In the genomic region with DNA sequence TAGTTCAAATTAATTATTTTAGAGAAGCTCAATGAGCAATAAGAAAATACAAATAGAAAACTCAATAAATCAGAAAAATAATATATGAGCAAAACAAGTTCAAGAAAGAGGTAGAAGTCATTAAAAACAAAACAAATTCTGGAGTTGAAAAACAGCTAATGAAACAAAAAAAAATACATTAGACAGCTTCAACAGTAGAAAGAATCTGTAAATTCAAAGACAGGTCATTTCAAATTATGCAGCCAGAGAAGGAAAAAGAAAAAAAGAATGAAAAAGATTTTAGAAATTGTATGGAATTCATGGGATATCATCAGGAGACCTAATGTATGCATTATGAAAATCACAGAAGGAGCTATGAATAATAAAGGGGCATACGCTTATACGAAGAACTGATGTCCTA, we compare ENCODE assay signal across 28 cellular contexts.
"Had no signal": no experiment of that assay in that cellular context is flagged by ENCODE, and none has a peak within 500 bp of the region (broad histone marks: within the 10 kb centered on the region; RNA-seq: fewer than 3 reads in every experiment).

No MANE protein-coding gene starts in this region.

- ATAC-seq: effector memory CD8-positive, alpha-beta T cell; esophagus mucosa; foreskin keratinocyte; gastrocnemius medialis; gastroesophageal sphincter; heart left ventricle; heart right ventricle had no signal

- H3K27me3 ChIP-seq: colonic mucosa, esophagus muscularis mucosa, esophagus squamous epithelium, foreskin keratinocyte, gastrocnemius medialis, gastroesophageal sphincter, heart left ventricle, heart right ventricle had no signal

- H3K27ac ChIP-seq: colonic mucosa, coronary artery, dorsolateral prefrontal cortex, epithelial cell of prostate, esophagus muscularis mucosa, esophagus squamous epithelium, foreskin keratinocyte, gastrocnemius medialis, gastroesophageal sphincter, heart left ventricle, heart right ventricle had no signal

- H3K4me1 ChIP-seq: colonic mucosa, esophagus muscularis mucosa, esophagus squamous epithelium, foreskin keratinocyte, gastrocnemius medialis, gastroesophageal sphincter, heart left ventricle, heart right ventricle had no signal

- H3K9me3 ChIP-seq: colonic mucosa, gastrocnemius medialis had no signal

- H3K36me3 ChIP-seq: colonic mucosa, esophagus muscularis mucosa, esophagus squamous epithelium, gastrocnemius medialis, gastroesophageal sphincter, heart left ventricle, heart right ventricle had no signal

- DNase-seq: colonic mucosa; cortex of kidney; dermis blood vessel endothelial cell; dorsolateral prefrontal cortex; effector CD4-positive, alpha-beta T cell; effector CD8-positive, alpha-beta T cell; effector memory CD4-positive, alpha-beta T cell; effector memory CD8-positive, alpha-beta T cell; endodermal cell; erythroblast; esophagus squamous epithelium; foreskin fibroblast; foreskin keratinocyte; foreskin melanocyte; gastrocnemius medialis; glutamatergic neuron; head of caudate nucleus; heart left ventricle; heart right ventricle had no signal

- FAIRE-seq: colon, endometrium, endothelial cell of umbilical vein, frontal cortex had no signal

- H3K4me3 ChIP-seq: colonic mucosa, coronary artery, dorsolateral prefrontal cortex, esophagus muscularis mucosa, esophagus squamous epithelium, gastrocnemius medialis, gastroesophageal sphincter, heart left ventricle, heart right ventricle had no signal
